Comparison of ENCODE assay signal across 1 cellular context in genomic region chr20:44151621-44152416, GRCh38.
TF ChIP-seq lines count a peak whose summit lies in the region.

No MANE protein-coding gene starts in this region.

TF ChIP-seq in SK-N-SH treated with all-trans-retinoic acid at 6 μM for 48 hours, 23 proteins besides CTCF, POLR2A, EP300 and RAD21 (continued from another document):
- TF ChIP-seq CSDC2 (CRISPR knock-in tag; IDR thresholded peaks at IDR 0.05) (no peak), PPARA (CRISPR knock-in tag; IDR thresholded peaks at IDR 0.05; ENCODE audit: borderline replicate concordance) (no peak)
